1 cellular context compared by ENCODE assay signal in the genomic region with DNA sequence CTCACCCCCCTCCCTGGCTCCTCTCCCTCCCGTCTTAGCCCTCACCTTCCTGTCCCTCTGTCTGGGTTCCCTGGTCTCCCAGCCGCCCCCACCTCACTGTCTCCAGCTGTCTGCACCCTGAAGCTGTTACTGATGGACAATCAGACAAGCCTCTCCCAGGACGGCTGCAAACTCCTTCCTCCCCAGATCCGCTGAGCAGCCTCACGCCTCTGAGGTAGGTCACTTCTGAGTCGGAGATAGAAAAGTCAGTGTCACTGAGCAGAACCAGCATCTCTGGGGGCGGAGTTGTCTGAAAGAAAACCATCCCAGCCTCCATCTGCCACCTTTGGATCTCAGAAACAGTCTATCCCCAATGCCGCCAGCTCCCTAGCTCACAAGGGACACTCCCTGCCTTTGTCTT.
TF ChIP-seq lines count a peak whose summit lies in the region.

No MANE protein-coding gene starts in this region.

TF ChIP-seq in H1, 55 proteins besides CTCF, POLR2A, EP300 and RAD21 (continued from another document):
- TF ChIP-seq E2F6 (IDR thresholded peaks at IDR 0.05) (no peak), SRF (IDR thresholded peaks at IDR 0.05; ENCODE audit: low read depth, low read length) (no peak), JUND (IDR thresholded peaks at IDR 0.05; ENCODE audit: low read length) (no peak), USF2 (IDR thresholded peaks at IDR 0.05; ENCODE audit: low read length) (no peak), ZNF274 (IDR thresholded peaks at IDR 0.05; ENCODE audit: borderline replicate concordance, extremely low read depth, low read length) (no peak), KDM4A (IDR thresholded peaks at IDR 0.05; ENCODE audit: low read depth, low read length, severe bottlenecking) (no peak), BACH1 (IDR thresholded peaks at IDR 0.05; ENCODE audit: low read length) (no peak), CHD1 (IDR thresholded peaks at IDR 0.05; ENCODE audit: low read depth, low read length) (no peak), SIN3A (conservative IDR thresholded peaks at IDR 0.05 in 1 of 2, IDR thresholded peaks at IDR 0.05 in 1 of 2; ENCODE audit: low read depth in 1 of 2, low read length in 2 of 2) (no peak), JUN (IDR thresholded peaks at IDR 0.05; ENCODE audit: low read depth, low read length) (no peak), RNF2 (IDR thresholded peaks at IDR 0.05; ENCODE audit: borderline replicate concordance, low read depth, low read length, missing control alignments, poor library complexity, severe bottlenecking) (no peak), RFX5 (IDR thresholded peaks at IDR 0.05; ENCODE audit: borderline replicate concordance, low read depth, low read length) (no peak)
